Comparison of ENCODE assay signal across 27 cellular contexts in the genomic region with DNA sequence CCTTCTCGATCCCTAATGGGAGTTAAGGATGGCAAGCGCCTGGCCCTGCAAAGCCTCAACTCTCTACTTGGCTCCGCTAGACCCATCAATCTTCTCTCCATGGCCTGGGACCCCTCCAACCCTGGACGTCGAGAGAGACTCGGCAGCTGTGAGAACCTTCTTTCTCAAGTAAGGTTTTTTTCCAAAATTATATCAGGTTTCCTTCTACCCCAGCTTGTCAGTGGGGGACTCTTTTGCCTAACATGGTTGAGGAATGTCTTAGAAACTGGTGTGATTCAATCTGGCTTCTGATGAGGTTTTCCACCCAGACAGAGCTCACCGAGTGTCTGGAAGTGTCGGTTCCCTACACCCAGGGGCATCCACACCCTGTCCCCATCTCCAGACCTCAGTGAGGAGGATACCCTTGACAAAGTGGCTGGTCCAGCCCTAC.
DNase-seq lines count a peak whose midpoint lies in the region; ATAC-seq and TF ChIP-seq lines count a peak whose summit lies in the region.
"Had no signal": no experiment of that assay in that cellular context is flagged by ENCODE, and none has a peak within 500 bp of the region (broad histone marks: within the 10 kb centered on the region; RNA-seq: fewer than 3 reads in every experiment).

No MANE protein-coding gene starts in this region.

- no peaks in the 10 kb centered on the region for H3K4me1 ChIP-seq in left ventricle myocardium inferior
- H3K4me1 ChIP-seq in left lung: no peaks in the 10 kb centered on the region

- H3K4me3 ChIP-seq in left ventricle myocardium inferior: no peak overlapping the region
- no peak overlapping the region for H3K4me3 ChIP-seq in left lung
- H3K4me3 ChIP-seq: ovary, skin epidermis had no signal

- H3K27ac ChIP-seq in left ventricle myocardium inferior (replicated peaks): no peak overlapping the region
- no peak overlapping the region for H3K27ac ChIP-seq in left lung
- H3K27ac ChIP-seq: foreskin keratinocyte, ovary, skin epidermis had no signal

- TF ChIP-seq CTCF in left ventricle myocardium inferior (IDR thresholded peaks at IDR 0.05; ENCODE audit: borderline replicate concordance): no peak
- TF ChIP-seq CTCF in left lung (IDR thresholded peaks at IDR 0.05): no peak

- peaks cover 46% of the 10 kb centered on the region for H3K27me3 ChIP-seq in left ventricle myocardium inferior (ENCODE audit: low read depth)
- no peaks in the 10 kb centered on the region for H3K27me3 ChIP-seq in left lung
- H3K27me3 ChIP-seq: BE2C, foreskin keratinocyte, ovary had no signal

- DNase-seq in Right ventricle myocardium superior (no peak), left ventricle myocardium inferior (no peak), left ventricle myocardium superior (no peak), sciatic nerve (ENCODE audit: low spot score) (no peak), left lung (no peak)
- DNase-seq in activated CD8-positive, alpha-beta memory T cell treated with anti-CD3 and anti-CD28 coated beads, Interleukin-2, amount 50 U/mL, for 4 hours: no peak
- DNase-seq: 8988T; activated CD4-positive, CD25-positive, alpha-beta regulatory T cell treated with anti-CD3 and anti-CD28 coated beads, Interleukin-2, amount 50 U/mL, for 72 hours; activated CD8-positive, alpha-beta T cell treated with anti-CD3 and anti-CD28 coated beads, Interleukin-2, amount 10 ng/mL, durations not matched to agents 7 days and 5 days; activated gamma-delta T cell treated with Interleukin-2 at 50 U/mL for 16 hours; activated T-cell treated with anti-CD3 and anti-CD28 coated beads, Interleukin-2, amount 50 U/mL, for 1 hour; BE2C; DND-41; foreskin keratinocyte; GOT3; Karpas-422; naive B cell; NCI-H1930; NCI-H226; NCI-H748 treated with DMSO at 0.1 percent for 48 hours; ovary; SIG-M5; stimulated activated CD4-positive, alpha-beta T cell treated with anti-CD3 and anti-CD28 coated beads, Interleukin-1b, Interleukin-23, amount 100 ng/mL, for 48 hours had no signal

- H3K36me3 ChIP-seq in left ventricle myocardium inferior (no peaks in the 10 kb centered on the region), left lung (no peaks in the 10 kb centered on the region)
- H3K36me3 ChIP-seq: BE2C, ovary had no signal

- intact Hi-C loops in Right ventricle myocardium superior (cut with DNase I): no loop called here
- intact Hi-C loops in left ventricle myocardium inferior (cut with micrococcal nuclease): no loop called here
- intact Hi-C loops in left ventricle myocardium superior (cut with micrococcal nuclease): no loop called here
- intact Hi-C loops in sciatic nerve (cut with DNase I): no loop called here
- intact Hi-C loops in left lung (cut with DNase I): no loop called here

- peak; percentile 48 for ATAC-seq in Right ventricle myocardium superior (ENCODE audit: poor library complexity)
- ATAC-seq in left ventricle myocardium superior: peak; percentile 49
- peak; percentile 79 for ATAC-seq in sciatic nerve
- no peak for ATAC-seq in left lung
- no peak for ATAC-seq in GM21737 (IDR thresholded peaks at IDR 0.05; ENCODE audit: unreplicated experiment)
- no peak for ATAC-seq in GM19328 (IDR thresholded peaks at IDR 0.05; ENCODE audit: unreplicated experiment)
- ATAC-seq: activated CD8-positive, alpha-beta T cell treated with anti-CD3 and anti-CD28 coated beads, Interleukin-2, amount 10 ng/mL, durations not matched to agents 7 days and 5 days; foreskin keratinocyte; stimulated activated effector memory CD8-positive, alpha-beta T cell treated with anti-CD3 and anti-CD28 coated beads, Interleukin-12 subunit alpha, Interleukin-12 subunit beta, amount 100 ng/mL, for 72 hours had no signal

- H3K9me3 ChIP-seq in left ventricle myocardium inferior (replicated peaks) (no peaks in the 10 kb centered on the region), left lung (no peaks in the 10 kb centered on the region)
- H3K9me3 ChIP-seq: BE2C, ovary had no signal

Comparison
In these comparisons a context has a peak if more than half of its experiments do, and no peak if none do; other contexts are left out.
1. ATAC-seq: peak in Right ventricle myocardium superior (single experiment), left ventricle myocardium superior (single experiment) and sciatic nerve (single experiment); none in left lung (single experiment), GM21737 (single experiment) and GM19328 (single experiment).